In genomic region chr15:38612159-38612863, GRCh38 we compare ENCODE assay signal across 14 cellular contexts. TPM values are rescaled to one million over a fixed set of nuclear protein-coding genes. Genes with fewer than 3 reads are reported as not detected.
DNase-seq lines count a peak whose midpoint lies in the region; ATAC-seq and TF ChIP-seq lines count a peak whose summit lies in the region.
"Had no signal": no experiment of that assay in that cellular context is flagged by ENCODE, and none has a peak within 500 bp of the region (broad histone marks: within the 10 kb centered on the region; RNA-seq: fewer than 3 reads in every experiment).

No MANE protein-coding gene starts in this region.

- CTCF ChIA-PET in CD4-positive, alpha-beta T cell (lab: Charles Lee), result interaction anchor here (0.7 to 1.6 kb wide), 3 partner anchors 19 to 87 kb away, joined by 3 to 4 read pairs (median 3); no protein-coding TSS in a partner anchor
- CTCF ChIA-PET in activated CD4-positive, alpha-beta T cell treated with anti-CD3 and anti-CD28 coated beads, Interleukin-2, amount 10 ng/mL, durations not matched to agents 7 days and 5 days (lab: Charles Lee), result interaction anchor here (0.6 to 6.4 kb wide), 17 partner anchors 8 to 79 kb away, joined by 3 to 33 read pairs (median 4); partner anchors contain the start of gene RASGRP1

- no peaks in the 10 kb centered on the region for H3K36me3 Mint-ChIP-seq in CD4-positive, alpha-beta T cell (ENCODE audit: low read depth)
- H3K36me3 Mint-ChIP-seq in activated CD4-positive, alpha-beta T cell treated with anti-CD3 and anti-CD28 coated beads, Interleukin-2, amount 10 ng/mL, durations not matched to agents 7 days and 5 days (ENCODE audit: low read depth), result peaks cover 19% of the 10 kb centered on the region
- H3K36me3 Mint-ChIP-seq in activated naive CD4-positive, alpha-beta T cell treated with anti-CD3 and anti-CD28 coated beads, Interleukin-2, amount 50 U/mL, for 72 hours, result peaks cover 0 to 15% of the 10 kb centered on the region in 2 donors
- H3K36me3 Mint-ChIP-seq: memory B cell had no signal

- no peak overlapping the region for H3K27ac ChIP-seq in CD4-positive, alpha-beta T cell (ENCODE audit: low read depth, low read length)
- H3K27ac ChIP-seq: pancreas had no signal

- POLR2A ChIA-PET in CD4-positive, alpha-beta T cell (lab: Charles Lee), result interaction anchor here (0.9 to 2.6 kb wide), 5 partner anchors 12 to 48 kb away, joined by 4 to 36 read pairs (median 9); partner anchors contain the start of gene RASGRP1
- POLR2A ChIA-PET in activated CD4-positive, alpha-beta T cell treated with anti-CD3 and anti-CD28 coated beads, Interleukin-2, amount 10 ng/mL, durations not matched to agents 7 days and 5 days (lab: Charles Lee), result interaction anchor here (0.6 to 2.1 kb wide), 5 partner anchors 40 to 74 kb away, joined by 3 to 19 read pairs (median 4); no protein-coding TSS in a partner anchor

- H3K9me3 Mint-ChIP-seq in CD4-positive, alpha-beta T cell, result no peaks in the 10 kb centered on the region
- peaks cover 14% of the 10 kb centered on the region for H3K9me3 Mint-ChIP-seq in activated CD4-positive, alpha-beta T cell treated with anti-CD3 and anti-CD28 coated beads, Interleukin-2, amount 10 ng/mL, durations not matched to agents 7 days and 5 days
- H3K9me3 Mint-ChIP-seq in activated naive CD4-positive, alpha-beta T cell treated with anti-CD3 and anti-CD28 coated beads, Interleukin-2, amount 50 U/mL, for 72 hours, result peaks cover 7% of the 10 kb centered on the region in 2 donors
- H3K9me3 Mint-ChIP-seq: memory B cell had no signal

- H3K4me3 Mint-ChIP-seq in CD4-positive, alpha-beta T cell, result peak overlapping the region; percentile 74
- H3K4me3 Mint-ChIP-seq in activated CD4-positive, alpha-beta T cell treated with anti-CD3 and anti-CD28 coated beads, Interleukin-2, amount 10 ng/mL, durations not matched to agents 7 days and 5 days, result peak overlapping the region; percentile 67
- H3K4me3 Mint-ChIP-seq: memory B cell had no signal

- no peak for TF ChIP-seq CTCF in CD4-positive, alpha-beta T cell (IDR thresholded peaks at IDR 0.05)

- H3K27ac Mint-ChIP-seq in CD4-positive, alpha-beta T cell, result peak overlapping the region; percentile 70
- peak overlapping the region; percentile 96 for H3K27ac Mint-ChIP-seq in activated CD4-positive, alpha-beta T cell treated with anti-CD3 and anti-CD28 coated beads, Interleukin-2, amount 10 ng/mL, durations not matched to agents 7 days and 5 days
- peak overlapping the region; percentile 70 to 95 for H3K27ac Mint-ChIP-seq in activated naive CD4-positive, alpha-beta T cell treated with anti-CD3 and anti-CD28 coated beads, Interleukin-2, amount 50 U/mL, for 72 hours
- H3K27ac Mint-ChIP-seq: memory B cell had no signal

- H3K27me3 ChIP-seq in CD4-positive, alpha-beta T cell (ENCODE audit: control insufficient read depth, insufficient read depth, low read length), result no peaks in the 10 kb centered on the region
- H3K27me3 ChIP-seq: pancreas had no signal

- no peaks in the 10 kb centered on the region for H3K27me3 Mint-ChIP-seq in CD4-positive, alpha-beta T cell
- no peaks in the 10 kb centered on the region for H3K27me3 Mint-ChIP-seq in activated CD4-positive, alpha-beta T cell treated with anti-CD3 and anti-CD28 coated beads, Interleukin-2, amount 10 ng/mL, durations not matched to agents 7 days and 5 days
- H3K27me3 Mint-ChIP-seq: memory B cell had no signal

- ATAC-seq in CD4-positive, alpha-beta T cell (ENCODE audit: poor library complexity), result peak; percentile 22
- ATAC-seq in activated naive CD4-positive, alpha-beta T cell treated with anti-CD3 and anti-CD28 coated beads, Interleukin-2, amount 50 U/mL, for 72 hours, result peak; percentile 77 to 82
- ATAC-seq in HG03354 (IDR thresholded peaks at IDR 0.05; ENCODE audit: poor library complexity, severe bottlenecking, unreplicated experiment), result no peak
- no peak for ATAC-seq in GM21447 (IDR thresholded peaks at IDR 0.05; ENCODE audit: unreplicated experiment)
- ATAC-seq: pancreas had no signal

- H3K9me3 ChIP-seq in CD4-positive, alpha-beta T cell (ENCODE audit: control insufficient read depth, low read length), result no peaks in the 10 kb centered on the region
- H3K9me3 ChIP-seq: HAP-1, pancreas had no signal

- DNase-seq in CD4-positive, alpha-beta T cell, result peak in 2 of 10 experiments; percentile 2 to 16
- peak; percentile 39 for DNase-seq in activated CD4-positive, alpha-beta T cell treated with anti-CD3 and anti-CD28 coated beads, Interleukin-2, amount 10 ng/mL, durations not matched to agents 7 days and 5 days
- DNase-seq in activated naive CD4-positive, alpha-beta T cell treated with anti-CD3 and anti-CD28 coated beads, Interleukin-2, amount 50 U/mL, for 72 hours (ENCODE audit: low spot score in 2 of 2), result peak; percentile 21 to 61
- DNase-seq in stimulated activated CD4-positive, alpha-beta T cell treated with anti-CD3 and anti-CD28 coated beads, Interleukin-2, amount 100 ng/mL, for 24 hours, result peak; percentile 59 to 67
- DNase-seq in NCI-H2107 treated with DMSO at 0.1 percent for 48 hours (lab: John Stamatoyannopoulos, UW; ENCODE audit: unreplicated experiment) (no peak), NCI-H146 (lab: John Stamatoyannopoulos, UW) (no peak)
- DNase-seq: caudate nucleus, NCI-H1436, NCI-H748 treated with DMSO at 0.1 percent for 48 hours, pancreas had no signal

- intact Hi-C loops in CD4-positive, alpha-beta T cell (cut with DNase I, micrococcal nuclease), result loop anchor here in 1 of 2 experiments (5.0 kb wide), 1 partner anchor 60 kb away; no protein-coding TSS in a partner anchor

- H3K4me1 Mint-ChIP-seq in CD4-positive, alpha-beta T cell (ENCODE audit: low read depth), result peaks cover 53% of the 10 kb centered on the region
- peaks cover 60% of the 10 kb centered on the region for H3K4me1 Mint-ChIP-seq in activated CD4-positive, alpha-beta T cell treated with anti-CD3 and anti-CD28 coated beads, Interleukin-2, amount 10 ng/mL, durations not matched to agents 7 days and 5 days

RNA-seq across cellular contexts. Expression of gene RASGRP1, which starts 47.7 kb away (rescaled TPM):
- total RNA-seq in CD4-positive, alpha-beta T cell, result 10 to 100 TPM; 66.6 to 69.7 TPM
- total RNA-seq in activated CD4-positive, alpha-beta T cell treated with anti-CD3 and anti-CD28 coated beads, Interleukin-2, amount 10 ng/mL, durations not matched to agents 7 days and 5 days, result 100 to 1,000 TPM; 185 to 204 TPM
- total RNA-seq in activated naive CD4-positive, alpha-beta T cell treated with anti-CD3 and anti-CD28 coated beads, Interleukin-2, amount 50 U/mL, for 72 hours, result 100 to 1,000 TPM in 1 of 2 donors, 10 to 100 TPM in 1; 61.2 to 102 TPM

Comparison
In these comparisons a context has a peak if more than half of its experiments do, and no peak if none do; other contexts are left out.
1. ATAC-seq: peak in CD4-positive, alpha-beta T cell (single experiment) and activated naive CD4-positive, alpha-beta T cell treated with anti-CD3 and anti-CD28 coated beads, Interleukin-2, amount 50 U/mL, for 72 hours (2 of 2); none in HG03354 (single experiment) and GM21447 (single experiment).
2. DNase-seq: peak in activated CD4-positive, alpha-beta T cell treated with anti-CD3 and anti-CD28 coated beads, Interleukin-2, amount 10 ng/mL, durations not matched to agents 7 days and 5 days (single experiment), activated naive CD4-positive, alpha-beta T cell treated with anti-CD3 and anti-CD28 coated beads, Interleukin-2, amount 50 U/mL, for 72 hours (2 of 2) and stimulated activated CD4-positive, alpha-beta T cell treated with anti-CD3 and anti-CD28 coated beads, Interleukin-2, amount 100 ng/mL, for 24 hours (2 of 2); none in NCI-H2107 treated with DMSO at 0.1 percent for 48 hours (single experiment) and NCI-H146 (single experiment).
3. Peak in every context shown above with its lines, with median percentiles within 50 percentile points of each other: H3K27ac Mint-ChIP-seq.